Comparison of ENCODE assay signal across 16 cellular contexts in genomic region chr9:33919276-33919897, GRCh38.
DNase-seq lines count a peak whose midpoint lies in the region; ATAC-seq, FAIRE-seq and TF ChIP-seq lines count a peak whose summit lies in the region.
"Had no signal": no experiment of that assay in that cellular context is flagged by ENCODE, and none has a peak within 500 bp of the region (broad histone marks: within the 10 kb centered on the region; RNA-seq: fewer than 3 reads in every experiment).

No MANE protein-coding gene starts in this region.

- ATAC-seq in right cardiac atrium (no peak), left ventricle myocardium superior (peak; percentile 63), HG03457 (IDR thresholded peaks at IDR 0.05; ENCODE audit: unreplicated experiment) (no peak)
- ATAC-seq: activated CD4-positive, CD25-positive, alpha-beta regulatory T cell treated with anti-CD3 and anti-CD28 coated beads, Interleukin-2, amount 50 U/mL, for 24 hours had no signal

- no peak overlapping the region for H3K9ac ChIP-seq in SK-N-MC (ENCODE audit: insufficient read length)
- H3K9ac ChIP-seq: parathyroid adenoma had no signal

- H3K4me1 ChIP-seq in left ventricle myocardium inferior (peaks cover 60% of the 10 kb centered on the region), right cardiac atrium (ENCODE audit: control insufficient read depth, insufficient read depth, low read length) (no peaks in the 10 kb centered on the region)
- H3K4me1 ChIP-seq: HAP-1, parathyroid adenoma had no signal

- intact Hi-C loops in left ventricle myocardium inferior (cut with micrococcal nuclease) (no loop called here), right cardiac atrium (cut with DNase I) (no loop called here), left ventricle myocardium superior (cut with micrococcal nuclease) (no loop called here)

- H3K4me1 Mint-ChIP-seq in type B pancreatic cell (ENCODE audit: unreplicated experiment), result no peaks in the 10 kb centered on the region
- H3K4me1 Mint-ChIP-seq: B cell, IgD-negative memory B cell had no signal

- H3K36me3 Mint-ChIP-seq in type B pancreatic cell, result peaks cover 47% of the 10 kb centered on the region

- no peak for TF ChIP-seq CTCF in left ventricle myocardium inferior (IDR thresholded peaks at IDR 0.05; ENCODE audit: borderline replicate concordance)
- no peak for TF ChIP-seq CTCF in type B pancreatic cell (conservative IDR thresholded peaks at IDR 0.05)

- H3K36me3 ChIP-seq in left ventricle myocardium inferior, result peaks cover 58% of the 10 kb centered on the region
- peaks cover 93% of the 10 kb centered on the region for H3K36me3 ChIP-seq in SK-N-MC (ENCODE audit: insufficient read depth, low read length)

- DNase-seq in left ventricle myocardium inferior (no peak), right cardiac atrium (no peak), SK-N-MC (ENCODE audit: low read depth, low spot score) (no peak), left ventricle myocardium superior (peak; percentile 51), type B pancreatic cell (ENCODE audit: extremely low spot score, unreplicated experiment) (no peak), frontal cortex (ENCODE audit: low spot score in 2 of 2) (no peak), mucosa of gallbladder (ENCODE audit: low spot score) (no peak)
- DNase-seq: DND-41; effector CD8-positive, alpha-beta T cell had no signal

- no peak overlapping the region for H3K4me3 Mint-ChIP-seq in type B pancreatic cell
- H3K4me3 Mint-ChIP-seq: B cell had no signal

- peak overlapping the region; percentile 30 for H3K27ac Mint-ChIP-seq in type B pancreatic cell
- H3K27ac Mint-ChIP-seq: B cell had no signal

- H3K27me3 Mint-ChIP-seq in type B pancreatic cell, result no peaks in the 10 kb centered on the region
- H3K27me3 Mint-ChIP-seq: B cell, IgD-negative memory B cell had no signal

- H3K9me3 Mint-ChIP-seq in type B pancreatic cell, result no peaks in the 10 kb centered on the region
- H3K9me3 Mint-ChIP-seq: IgD-negative memory B cell had no signal

- no peak for FAIRE-seq in frontal cortex (lab: Jason Lieb, UNC)
- FAIRE-seq: bronchial epithelial cell had no signal

- H3K4me3 ChIP-seq in left ventricle myocardium inferior, result no peak overlapping the region
- no peak overlapping the region for H3K4me3 ChIP-seq in right cardiac atrium (ENCODE audit: low read length)
- no peak overlapping the region for H3K4me3 ChIP-seq in SK-N-MC
- H3K4me3 ChIP-seq: HAP-1 had no signal

- H3K9me3 ChIP-seq in left ventricle myocardium inferior (replicated peaks) (no peaks in the 10 kb centered on the region), right cardiac atrium (ENCODE audit: control insufficient read depth, low read length) (no peaks in the 10 kb centered on the region), SK-N-MC (ENCODE audit: low read depth, low read length) (no peaks in the 10 kb centered on the region)
- H3K9me3 ChIP-seq: HAP-1 had no signal

- H3K27me3 ChIP-seq in left ventricle myocardium inferior (ENCODE audit: low read depth), result no peaks in the 10 kb centered on the region
- H3K27me3 ChIP-seq in right cardiac atrium (ENCODE audit: control insufficient read depth, insufficient read depth), result no peaks in the 10 kb centered on the region

- peak overlapping the region; percentile 62 for H3K27ac ChIP-seq in left ventricle myocardium inferior (replicated peaks)
- H3K27ac ChIP-seq in right cardiac atrium (ENCODE audit: low read length), result no peak overlapping the region
- peak overlapping the region; percentile 61; the same call in 1 of the 2 replicates for H3K27ac ChIP-seq in SK-N-MC
- H3K27ac ChIP-seq: parathyroid adenoma had no signal

- WGBS in right cardiac atrium, result 84% methylated on average over 6 of the region's 6 CpGs
